In the genomic region with DNA sequence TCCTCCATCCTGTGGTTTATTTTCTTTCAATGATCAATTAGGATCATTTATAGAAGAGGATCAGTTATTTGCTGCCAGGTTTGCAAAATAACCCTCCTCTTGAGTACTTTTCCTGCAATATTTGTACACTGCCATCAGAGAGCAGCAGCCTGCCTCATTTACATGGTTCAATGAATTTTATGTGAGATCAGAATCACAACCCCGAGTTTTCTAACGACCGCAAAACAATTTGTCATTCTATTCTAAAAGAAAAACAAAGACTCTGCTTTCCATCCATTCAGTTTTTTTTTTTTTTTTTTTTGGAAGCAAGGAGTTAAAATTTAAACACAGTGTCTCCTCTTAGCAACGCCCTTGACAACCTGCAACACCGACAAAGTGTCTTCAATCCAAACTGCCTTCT, we compare ENCODE assay signal across 16 cellular contexts.
"Had no signal": no experiment of that assay in that cellular context is flagged by ENCODE, and none has a peak within 500 bp of the region (broad histone marks: within the 10 kb centered on the region; RNA-seq: fewer than 3 reads in every experiment).

No MANE protein-coding gene starts in this region.

- DNase-seq: activated CD4-positive, alpha-beta memory T cell treated with anti-CD3 and anti-CD28 coated beads, Interleukin-2, amount 10 ng/mL, durations not matched to agents 7 days and 5 days; activated CD4-positive, alpha-beta T cell treated with anti-CD3 and anti-CD28 coated beads, Interleukin-2, amount 10 ng/mL, durations not matched to agents 24 days and 14 days; activated CD8-positive, alpha-beta memory T cell treated with anti-CD3 and anti-CD28 coated beads, Interleukin-2, amount 10 ng/mL, durations not matched to agents 7 days and 5 days; activated gamma-delta T cell; activated naive CD4-positive, alpha-beta T cell treated with anti-CD3 and anti-CD28 coated beads, Interleukin-2, amount 50 U/mL, for 16 hours; activated naive CD8-positive, alpha-beta T cell treated with anti-CD3 and anti-CD28 coated beads, Interleukin-2, amount 50 U/mL, for 24 hours; activated T-cell treated with anti-CD3 and anti-CD28 coated beads for 4 hours; anterior cingulate cortex; body of pancreas; effector CD8-positive, alpha-beta T cell; foreskin melanocyte; occipital lobe; small intestine; stimulated activated naive B cell treated with anti-CD40 and anti-IgM and Interleukin-4, amounts not matched to agents 10 μg/mL and 1 μg/mL and 100 μg/mL, for 72 hours; transverse colon; uterus had no signal
